Comparison of ENCODE assay signal across 1 cellular context in genomic region chr17:8084250-8084649, GRCh38.
TF ChIP-seq lines count a peak whose summit lies in the region.

No MANE protein-coding gene starts in this region.

TF ChIP-seq in A549, 52 proteins besides CTCF, POLR2A, EP300 and RAD21 (continued from another document):
- no peak for TF ChIP-seq HMGXB4 (CRISPR knock-in tag; IDR thresholded peaks at IDR 0.05; ENCODE audit: borderline replicate concordance)
- TF ChIP-seq MYC (IDR thresholded peaks at IDR 0.05; ENCODE audit: borderline replicate concordance, low read length) = no peak
